14 cellular contexts compared by ENCODE assay signal in the genomic region with DNA sequence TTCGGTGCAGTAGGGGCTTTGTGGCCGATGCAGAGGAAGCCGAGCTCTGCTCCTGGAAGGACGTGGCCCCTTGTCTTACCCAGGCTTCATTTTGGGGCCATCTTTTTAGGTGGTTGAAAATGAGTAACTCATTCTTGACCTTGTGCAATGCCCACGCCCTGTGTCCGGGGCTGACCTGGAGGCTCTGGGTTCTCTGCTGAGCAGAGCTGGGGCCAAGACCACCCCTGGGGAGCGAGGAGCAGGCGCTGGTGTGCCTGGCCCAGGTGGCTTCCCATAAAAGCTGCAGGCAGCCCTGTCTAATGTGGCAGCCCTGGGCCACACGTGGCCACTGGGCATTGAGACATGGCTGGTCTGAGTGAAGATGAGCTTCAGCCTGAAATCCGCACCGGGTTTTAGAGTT. TPM values are rescaled to one million over a fixed set of nuclear protein-coding genes. Genes with fewer than 3 reads are reported as not detected.
"Had no signal": no experiment of that assay in that cellular context is flagged by ENCODE, and none has a peak within 500 bp of the region (broad histone marks: within the 10 kb centered on the region; RNA-seq: fewer than 3 reads in every experiment).

No MANE protein-coding gene starts in this region.

- H3K9me3 Mint-ChIP-seq: activated T-cell treated with anti-CD3 and anti-CD28 coated beads, Interleukin-2, amount 50 U/mL, for 72 hours had no signal

- ATAC-seq: activated T-cell treated with anti-CD3 and anti-CD28 coated beads, Interleukin-2, amount 50 U/mL, for 72 hours; gastrocnemius medialis; lower lobe of right lung; SK-N-SH treated with all-trans-retinoic acid at 6 μM for 48 hours; stimulated activated memory B cell treated with anti-CD40 and anti-IgM and Interleukin-4, amounts not matched to agents 10 μg/mL and 1 μg/mL and 100 μg/mL, for 72 hours had no signal

- DNase-seq: activated CD4-positive, alpha-beta T cell treated with anti-CD3 and anti-CD28 coated beads for 1 hour; activated CD4-positive, alpha-beta T cell treated with anti-CD3 and anti-CD28 coated beads, Interleukin-2, amount 50 U/mL, for 48 hours; activated T-cell treated with anti-CD3 and anti-CD28 coated beads, Interleukin-2, amount 50 U/mL, for 72 hours; erythroblast; stimulated activated CD4-positive, alpha-beta T cell treated with anti-CD3 and anti-CD28 coated beads, Interleukin-2, amount 100 ng/mL, for 48 hours; T-helper 1 cell; T1000 had no signal

- H3K36me3 Mint-ChIP-seq: mesothelial cell of epicardium; neural progenitor cell; stimulated activated memory B cell treated with anti-CD40 and anti-IgM and Interleukin-4, amounts not matched to agents 10 μg/mL and 1 μg/mL and 100 μg/mL, for 72 hours had no signal

- H3K4me3 Mint-ChIP-seq: activated T-cell treated with anti-CD3 and anti-CD28 coated beads, Interleukin-2, amount 50 U/mL, for 72 hours; mesothelial cell of epicardium; neural progenitor cell; stimulated activated memory B cell treated with anti-CD40 and anti-IgM and Interleukin-4, amounts not matched to agents 10 μg/mL and 1 μg/mL and 100 μg/mL, for 72 hours had no signal

- H3K27ac Mint-ChIP-seq: activated T-cell treated with anti-CD3 and anti-CD28 coated beads, Interleukin-2, amount 50 U/mL, for 72 hours; mesothelial cell of epicardium; stimulated activated memory B cell treated with anti-CD40 and anti-IgM and Interleukin-4, amounts not matched to agents 10 μg/mL and 1 μg/mL and 100 μg/mL, for 72 hours had no signal

RNA-seq across cellular contexts. Expression of gene NTSR1, which starts 25.7 kb away (rescaled TPM):
- total RNA-seq: activated T-cell treated with anti-CD3 and anti-CD28 coated beads, Interleukin-2, amount 50 U/mL, for 72 hours; lower lobe of right lung; myocyte had no signal
